In genomic region chr4:73945140-73945539, GRCh38 we compare ENCODE assay signal across 16 cellular contexts. TPM values are rescaled to one million over a fixed set of nuclear protein-coding genes. Genes with fewer than 3 reads are reported as not detected.
DNase-seq lines count a peak whose midpoint lies in the region; ATAC-seq and TF ChIP-seq lines count a peak whose summit lies in the region.
"Had no signal": no experiment of that assay in that cellular context is flagged by ENCODE, and none has a peak within 500 bp of the region (broad histone marks: within the 10 kb centered on the region; RNA-seq: fewer than 3 reads in every experiment).

No MANE protein-coding gene starts in this region.

- H3K4me3 ChIP-seq in GM23338 (peak overlapping the region; percentile 48; the same call in 1 of the 2 replicates), WERI-Rb-1 (ENCODE audit: low read depth, low read length) (no peak overlapping the region), left lung (no peak overlapping the region), skeletal muscle satellite cell (ENCODE audit: low read length) (peak overlapping the region; percentile 71)
- no peak overlapping the region for H3K4me3 ChIP-seq in CD4-positive, alpha-beta memory T cell (ENCODE audit: low read length in 2 of 2)

- H3K4me1 ChIP-seq in GM23338 (ENCODE audit: insufficient read depth) (peaks cover 21% of the 10 kb centered on the region), left lung (peaks cover 5 to 14% of the 10 kb centered on the region in 2 donors), skeletal muscle satellite cell (ENCODE audit: control insufficient read depth, insufficient read depth, low read length) (peaks cover 6% of the 10 kb centered on the region)
- H3K4me1 ChIP-seq in CD4-positive, alpha-beta memory T cell (ENCODE audit: insufficient read depth, low read length): no peaks in the 10 kb centered on the region

- H3K27ac Mint-ChIP-seq in GM23338: no peak overlapping the region
- no peak overlapping the region for H3K27ac Mint-ChIP-seq in CD4-positive, alpha-beta memory T cell
- H3K27ac Mint-ChIP-seq: CD4-positive, alpha-beta T cell; H9 had no signal

- H3K9me3 ChIP-seq in WERI-Rb-1 (ENCODE audit: severe bottlenecking) (no peaks in the 10 kb centered on the region), left lung (no peaks in the 10 kb centered on the region), skeletal muscle satellite cell (replicated peaks; ENCODE audit: low read length) (no peaks in the 10 kb centered on the region)
- H3K9me3 ChIP-seq in CD4-positive, alpha-beta memory T cell (ENCODE audit: control insufficient read depth in 1 of 2, low read length in 2 of 2): no peaks in the 10 kb centered on the region

- CTCF ChIA-PET in CD4-positive, alpha-beta memory T cell (lab: Charles Lee; ENCODE audit: partially characterized antibody): no interaction called here

- no peak for TF ChIP-seq CTCF in GM23338 (conservative IDR thresholded peaks at IDR 0.05; ENCODE audit: low read depth in 2 of 2)
- TF ChIP-seq CTCF in WERI-Rb-1 (IDR thresholded peaks at IDR 0.05; ENCODE audit: low read depth, low read length): no peak
- TF ChIP-seq CTCF in left lung (IDR thresholded peaks at IDR 0.05): no peak

- no peak overlapping the region for H2AFZ ChIP-seq in GM23338

- H3K27me3 ChIP-seq in GM23338 (ENCODE audit: insufficient read depth) (peaks cover 98% of the 10 kb centered on the region), WERI-Rb-1 (ENCODE audit: insufficient read depth, low read depth, severe bottlenecking) (no peaks in the 10 kb centered on the region), left lung (peaks cover 30 to 43% of the 10 kb centered on the region in 2 donors), skeletal muscle satellite cell (ENCODE audit: control insufficient read depth, insufficient read depth, low read length) (no peaks in the 10 kb centered on the region)
- H3K27me3 ChIP-seq in CD4-positive, alpha-beta memory T cell (ENCODE audit: insufficient read depth, low read length): peaks cover 6% of the 10 kb centered on the region

- no peaks in the 10 kb centered on the region for H3F3A ChIP-seq in GM23338 (replicated peaks; ENCODE audit: low read depth)

- peaks cover 27% of the 10 kb centered on the region for H3K4me1 Mint-ChIP-seq in GM23338
- no peaks in the 10 kb centered on the region for H3K4me1 Mint-ChIP-seq in CD4-positive, alpha-beta memory T cell

- intact Hi-C loops in left lung (cut with DNase I): no loop called here
- intact Hi-C loops in CD4-positive, alpha-beta memory T cell (cut with micrococcal nuclease): no loop called here

- H3K27ac ChIP-seq in GM23338 (ENCODE audit: low read depth) (no peak overlapping the region), WERI-Rb-1 (peak overlapping the region; percentile 48), left lung (no peak overlapping the region)
- no peak overlapping the region for H3K27ac ChIP-seq in CD4-positive, alpha-beta memory T cell (ENCODE audit: low read depth, low read length)
- H3K27ac ChIP-seq: SK-N-MC had no signal

- H3K9me2 ChIP-seq in GM23338 (ENCODE audit: insufficient read depth): no peaks in the 10 kb centered on the region

- peaks cover 74% of the 10 kb centered on the region for H3K27me3 Mint-ChIP-seq in GM23338 (ENCODE audit: insufficient read depth, low read depth, poor library complexity)
- H3K27me3 Mint-ChIP-seq in CD4-positive, alpha-beta memory T cell: peaks cover 13 to 18% of the 10 kb centered on the region in 2 donors

- no peaks in the 10 kb centered on the region for H3K79me2 ChIP-seq in GM23338 (replicated peaks; ENCODE audit: insufficient read depth)

- ATAC-seq in GM23338 (no peak), left lung (peak; percentile 8)

- no peaks in the 10 kb centered on the region for H3K36me3 Mint-ChIP-seq in GM23338 (ENCODE audit: low read depth)
- H3K36me3 Mint-ChIP-seq in CD4-positive, alpha-beta memory T cell: no peaks in the 10 kb centered on the region

- H3K9ac ChIP-seq in skeletal muscle satellite cell (ENCODE audit: low read depth, low read length): no peak overlapping the region

- H4K20me1 ChIP-seq in GM23338 (replicated peaks; ENCODE audit: insufficient read depth): no peaks in the 10 kb centered on the region

- 0 out of 3 replicates have a peak overlapping the region, but pooled peaks have one; percentile 70 for H3K4me3 Mint-ChIP-seq in GM23338
- H3K4me3 Mint-ChIP-seq in CD4-positive, alpha-beta memory T cell: peak overlapping the region in 1 of 8 donors; percentile 2
- H3K4me3 Mint-ChIP-seq: CD4-positive, alpha-beta T cell had no signal

- no peaks in the 10 kb centered on the region for H3K9me3 Mint-ChIP-seq in GM23338
- peaks cover 0 to 9% (median 1%) of the 10 kb centered on the region in 8 donors for H3K9me3 Mint-ChIP-seq in CD4-positive, alpha-beta memory T cell
- H3K9me3 Mint-ChIP-seq: CD4-positive, alpha-beta T cell had no signal

- H3K4me2 ChIP-seq in GM23338 (peak overlapping the region; percentile 79; the same call in 1 of the 2 replicates), skeletal muscle satellite cell (ENCODE audit: low read length) (peak overlapping the region; percentile 90)

- no peaks in the 10 kb centered on the region for H3K36me3 ChIP-seq in GM23338 (ENCODE audit: insufficient read depth)
- no peaks in the 10 kb centered on the region for H3K36me3 ChIP-seq in WERI-Rb-1
- no peaks in the 10 kb centered on the region for H3K36me3 ChIP-seq in left lung
- no peaks in the 10 kb centered on the region for H3K36me3 ChIP-seq in skeletal muscle satellite cell (ENCODE audit: insufficient read depth, low read length)
- no peaks in the 10 kb centered on the region for H3K36me3 ChIP-seq in CD4-positive, alpha-beta memory T cell (ENCODE audit: insufficient read depth, low read length)

- POLR2A ChIA-PET in CD4-positive, alpha-beta memory T cell (lab: Charles Lee; ENCODE audit: partially characterized antibody): no interaction called here

- DNase-seq in GM23338 (ENCODE audit: low spot score) (peak; percentile 39), WERI-Rb-1 (peak; percentile 19), left lung (no peak), NCI-H2107 treated with DMSO at 0.1 percent for 48 hours (lab: John Stamatoyannopoulos, UW; ENCODE audit: unreplicated experiment) (no peak), NOMO-1 treated with dmso at 0.1 percent for 144 hours (lab: John Stamatoyannopoulos, UW; ENCODE audit: unreplicated experiment) (no peak)
- no peak for DNase-seq in CD4-positive, alpha-beta memory T cell
- DNase-seq: CD4-positive, alpha-beta T cell; H9; NCI-H1105; NCI-H2081 treated with DMSO at 0.1 percent for 48 hours; SHP77 had no signal

TF ChIP-seq in GM23338, 12 proteins besides CTCF, POLR2A, EP300 and RAD21:
- TF ChIP-seq JUNB (IDR thresholded peaks at IDR 0.05; ENCODE audit: unreplicated experiment) (no peak), EZH2 (IDR thresholded peaks at IDR 0.05; ENCODE audit: low read depth, unreplicated experiment) (peak; percentile 0), EZH2phosphoT487 (IDR thresholded peaks at IDR 0.05; ENCODE audit: unreplicated experiment) (no peak), CREB1 (CRISPR knock-in tag; IDR thresholded peaks at IDR 0.05; ENCODE audit: low read depth) (no peak), REST (IDR thresholded peaks at IDR 0.05; ENCODE audit: unreplicated experiment) (no peak), ZNF114 (CRISPR knock-in tag; IDR thresholded peaks at IDR 0.05) (no peak)

RNA-seq across cellular contexts. Expression of gene PF4, which starts 36.7 kb away (rescaled TPM):
- total RNA-seq in GM23338 (2014; rRNA removed; shearing (Covaris generic)): not detected in 2 replicates
- polyA plus RNA-seq in GM23338 (2016; fragmentation: Nextera tagmentation; extraction: Ambion mirVana): 6.7 and 7.7 TPM in 2 replicates
- 1 to 10 TPM; 1.8 to 3.6 TPM for total RNA-seq in left lung
- total RNA-seq in skeletal muscle satellite cell (2012; rRNA removed): 3.5 and 8.4 TPM in 2 replicates
- not detected for total RNA-seq in CD4-positive, alpha-beta memory T cell
- under 1 TPM in 1 of 2 donors, not detected in 1; 0.77 TPM for polyA plus RNA-seq in CD4-positive, alpha-beta memory T cell
- total RNA-seq: CD4-positive, alpha-beta T cell; NCI-H460; RPMI7951 had no signal
- polyA plus RNA-seq: BJ had no signal

RNA-seq across cellular contexts. Expression of gene PPBP, which starts 42.9 kb away (rescaled TPM):
- total RNA-seq in GM23338 (2014; rRNA removed; shearing (Covaris generic)): 0.35 TPM in 1 of 2 replicates, not detected in the other
- 0.50 TPM in 1 of 2 replicates, not detected in the other for polyA plus RNA-seq in GM23338 (2016; fragmentation: Nextera tagmentation; extraction: Ambion mirVana)
- total RNA-seq in left lung: 10 to 100 TPM in 1 of 2 donors, 1 to 10 TPM in 1; 2.6 to 10.4 TPM
- total RNA-seq in skeletal muscle satellite cell (2012; rRNA removed): 0.51 and 0.66 TPM in 2 replicates
- total RNA-seq in CD4-positive, alpha-beta memory T cell: not detected
- polyA plus RNA-seq in CD4-positive, alpha-beta memory T cell: under 1 TPM in 1 of 2 donors, not detected in 1; 0.40 TPM
- total RNA-seq: NCI-H460, RPMI7951 had no signal
- polyA plus RNA-seq: BJ had no signal

RNA-seq across cellular contexts. Expression of gene CXCL5, which starts 53.3 kb away (rescaled TPM):
- total RNA-seq in GM23338 (2014; rRNA removed; shearing (Covaris generic)): 7.6 and 8.7 TPM in 2 replicates
- polyA plus RNA-seq in GM23338 (2016; fragmentation: Nextera tagmentation; extraction: Ambion mirVana): 6.3 and 7.5 TPM in 2 replicates
- 10 to 100 TPM in 1 of 2 donors, 1 to 10 TPM in 1; 2.5 to 35.0 TPM for total RNA-seq in left lung
- 394 and 498 TPM in 2 replicates for total RNA-seq in skeletal muscle satellite cell (2012; rRNA removed)
- total RNA-seq in CD4-positive, alpha-beta memory T cell: not detected
- polyA plus RNA-seq in CD4-positive, alpha-beta memory T cell: not detected
- total RNA-seq: CD4-positive, alpha-beta T cell had no signal

Comparison
In these comparisons a context has a peak if more than half of its experiments do, and no peak if none do; other contexts are left out.
1. DNase-seq: peak in GM23338 (single experiment) and WERI-Rb-1 (single experiment); none in left lung (0 of 2), CD4-positive, alpha-beta memory T cell (0 of 5), NCI-H2107 treated with DMSO at 0.1 percent for 48 hours (single experiment) and NOMO-1 treated with dmso at 0.1 percent for 144 hours (single experiment).
2. H3K4me3 ChIP-seq: peak in GM23338 (single experiment) and skeletal muscle satellite cell (single experiment); none in WERI-Rb-1 (single experiment), left lung (0 of 2) and CD4-positive, alpha-beta memory T cell (0 of 2).